In genomic region chr2:197265931-197266330, GRCh38 we compare ENCODE assay signal across 18 cellular contexts. TPM values are rescaled to one million over a fixed set of nuclear protein-coding genes. Genes with fewer than 3 reads are reported as not detected.
A peak's percentile ranks its signal among the peaks of the same experiment; 100 is the strongest.
DNase-seq lines count a peak whose midpoint lies in the region; ATAC-seq and TF ChIP-seq lines count a peak whose summit lies in the region.
"Had no signal": no experiment of that assay in that cellular context is flagged by ENCODE, and none has a peak within 500 bp of the region (broad histone marks: within the 10 kb centered on the region; RNA-seq: fewer than 3 reads in every experiment).

No MANE protein-coding gene starts in this region.

- peak; percentile 19 for DNase-seq in stimulated activated CD4-positive, alpha-beta T cell treated with anti-CD3 and anti-CD28 coated beads, Interleukin-2, amount 100 ng/mL, for 4 hours (ENCODE audit: low read depth)
- no peak for DNase-seq in stimulated activated CD4-positive, alpha-beta T cell treated with anti-CD3 and anti-CD28 coated beads, Interleukin-12 subunit alpha, Interleukin-12 subunit beta, amount 100 ng/mL, for 4 hours
- DNase-seq in activated T-helper 1 cell treated with anti-CD3 and anti-CD28 coated beads, Interleukin-12 subunit alpha, Interleukin-12 subunit beta, Interleukin-2, Interleukin-4 antibody, amounts not matched to agents 30 ng/mL and 10 ng/mL and 1 ng/mL, durations not matched to agents 14 hours and 24 hours and 36 hours (ENCODE audit: low spot score): no peak
- DNase-seq in iris pigment epithelial cell (ENCODE audit: low read depth) (peak; percentile 21), vagina (ENCODE audit: extremely low spot score in 2 of 2) (no peak), NCI-H226 (no peak), left lung (no peak), progenitor cell of endocrine pancreas (ENCODE audit: low spot score, unreplicated experiment) (no peak)
- DNase-seq: amygdala; Caco-2; cerebellar nuclear complex; effector CD8-positive, alpha-beta T cell; heart right ventricle; NCI-H526 treated with DMSO at 0.1 percent for 48 hours; posterior cingulate gyrus; Right ventricle myocardium superior; WERI-Rb-1 had no signal

- no peak for TF ChIP-seq POLR2A in vagina (IDR thresholded peaks at IDR 0.05)

- TF ChIP-seq CTCF in vagina (IDR thresholded peaks at IDR 0.05) (no peak), left lung (IDR thresholded peaks at IDR 0.05) (no peak), progenitor cell of endocrine pancreas (IDR thresholded peaks at IDR 0.05; ENCODE audit: unreplicated experiment) (no peak)

- peak overlapping the region; percentile 45 for H3K4me3 Mint-ChIP-seq in activated T-helper 1 cell treated with anti-CD3 and anti-CD28 coated beads, Interleukin-12 subunit alpha, Interleukin-12 subunit beta, Interleukin-2, Interleukin-4 antibody, amounts not matched to agents 30 ng/mL and 10 ng/mL and 1 ng/mL, durations not matched to agents 14 hours and 24 hours and 36 hours
- H3K4me3 Mint-ChIP-seq in progenitor cell of endocrine pancreas (ENCODE audit: low read depth): no peak overlapping the region

- H3K4me3 ChIP-seq in vagina (no peak overlapping the region), left lung (no peak overlapping the region)
- H3K4me3 ChIP-seq: heart right ventricle, lung had no signal

- H3K27me3 ChIP-seq in vagina: no peaks in the 10 kb centered on the region
- no peaks in the 10 kb centered on the region for H3K27me3 ChIP-seq in left lung
- H3K27me3 ChIP-seq: heart right ventricle had no signal

- peaks cover 36% of the 10 kb centered on the region for H3K36me3 Mint-ChIP-seq in activated T-helper 1 cell treated with anti-CD3 and anti-CD28 coated beads, Interleukin-12 subunit alpha, Interleukin-12 subunit beta, Interleukin-2, Interleukin-4 antibody, amounts not matched to agents 30 ng/mL and 10 ng/mL and 1 ng/mL, durations not matched to agents 14 hours and 24 hours and 36 hours (ENCODE audit: low read depth)
- H3K36me3 Mint-ChIP-seq in progenitor cell of endocrine pancreas (ENCODE audit: insufficient read depth): no peaks in the 10 kb centered on the region

- intact Hi-C loops in activated T-helper 1 cell treated with anti-CD3 and anti-CD28 coated beads, Interleukin-12 subunit alpha, Interleukin-12 subunit beta, Interleukin-2, Interleukin-4 antibody, amounts not matched to agents 30 ng/mL and 10 ng/mL and 1 ng/mL, durations not matched to agents 14 hours and 24 hours and 36 hours (cut with micrococcal nuclease): loop anchor here (1.0 kb wide), 1 partner anchor 27 kb away; no protein-coding TSS in a partner anchor
- intact Hi-C loops in vagina (cut with DNase I): no loop called here
- intact Hi-C loops in left lung (cut with DNase I): no loop called here

- no peaks in the 10 kb centered on the region for H3K9me3 Mint-ChIP-seq in activated T-helper 1 cell treated with anti-CD3 and anti-CD28 coated beads, Interleukin-12 subunit alpha, Interleukin-12 subunit beta, Interleukin-2, Interleukin-4 antibody, amounts not matched to agents 30 ng/mL and 10 ng/mL and 1 ng/mL, durations not matched to agents 14 hours and 24 hours and 36 hours
- H3K9me3 Mint-ChIP-seq in progenitor cell of endocrine pancreas (ENCODE audit: low read depth): no peaks in the 10 kb centered on the region

- peak overlapping the region; percentile 90 for H3K27ac Mint-ChIP-seq in activated T-helper 1 cell treated with anti-CD3 and anti-CD28 coated beads, Interleukin-12 subunit alpha, Interleukin-12 subunit beta, Interleukin-2, Interleukin-4 antibody, amounts not matched to agents 30 ng/mL and 10 ng/mL and 1 ng/mL, durations not matched to agents 14 hours and 24 hours and 36 hours
- no peak overlapping the region for H3K27ac Mint-ChIP-seq in progenitor cell of endocrine pancreas

- no peaks in the 10 kb centered on the region for H3K9me3 ChIP-seq in vagina
- H3K9me3 ChIP-seq in left lung: no peaks in the 10 kb centered on the region
- H3K9me3 ChIP-seq: Caco-2, heart right ventricle had no signal

- peaks cover 86% of the 10 kb centered on the region for H3K4me1 ChIP-seq in vagina
- H3K4me1 ChIP-seq in left lung: peaks cover 0 to 63% of the 10 kb centered on the region in 2 donors
- H3K4me1 ChIP-seq: Caco-2 had no signal

- peak overlapping the region; percentile 42 for H3K27ac ChIP-seq in vagina
- peak overlapping the region in 1 of 2 donors; percentile 42 for H3K27ac ChIP-seq in left lung
- H3K27ac ChIP-seq: WERI-Rb-1 had no signal

- H3K36me3 ChIP-seq in vagina (no peaks in the 10 kb centered on the region), left lung (no peaks in the 10 kb centered on the region)
- H3K36me3 ChIP-seq: heart right ventricle, WERI-Rb-1 had no signal

- peaks cover 96% of the 10 kb centered on the region for H3K4me1 Mint-ChIP-seq in activated T-helper 1 cell treated with anti-CD3 and anti-CD28 coated beads, Interleukin-12 subunit alpha, Interleukin-12 subunit beta, Interleukin-2, Interleukin-4 antibody, amounts not matched to agents 30 ng/mL and 10 ng/mL and 1 ng/mL, durations not matched to agents 14 hours and 24 hours and 36 hours (ENCODE audit: low read depth)
- no peaks in the 10 kb centered on the region for H3K4me1 Mint-ChIP-seq in progenitor cell of endocrine pancreas (ENCODE audit: low read depth)

- no peak for ATAC-seq in left lung
- ATAC-seq: heart right ventricle had no signal

- H3K27me3 Mint-ChIP-seq in activated T-helper 1 cell treated with anti-CD3 and anti-CD28 coated beads, Interleukin-12 subunit alpha, Interleukin-12 subunit beta, Interleukin-2, Interleukin-4 antibody, amounts not matched to agents 30 ng/mL and 10 ng/mL and 1 ng/mL, durations not matched to agents 14 hours and 24 hours and 36 hours (ENCODE audit: insufficient read depth): no peaks in the 10 kb centered on the region
- H3K27me3 Mint-ChIP-seq in progenitor cell of endocrine pancreas: no peaks in the 10 kb centered on the region

RNA-seq across cellular contexts. Expression of gene ANKRD44, which starts 44.6 kb away (rescaled TPM):
- total RNA-seq in activated T-helper 1 cell treated with anti-CD3 and anti-CD28 coated beads, Interleukin-12 subunit alpha, Interleukin-12 subunit beta, Interleukin-2, Interleukin-4 antibody, amounts not matched to agents 30 ng/mL and 10 ng/mL and 1 ng/mL, durations not matched to agents 14 hours and 24 hours and 36 hours: 153 and 159 TPM in 2 replicates
- total RNA-seq in vagina (46.4 TPM), left lung (10 to 100 TPM; 32.7 to 52.6 TPM), progenitor cell of endocrine pancreas (4.0 and 6.0 TPM in 2 replicates)

Comparison
In these comparisons a context has a peak if more than half of its experiments do, and no peak if none do; other contexts are left out.
1. DNase-seq: peak in stimulated activated CD4-positive, alpha-beta T cell treated with anti-CD3 and anti-CD28 coated beads, Interleukin-2, amount 100 ng/mL, for 4 hours (single experiment) and iris pigment epithelial cell (single experiment); none in stimulated activated CD4-positive, alpha-beta T cell treated with anti-CD3 and anti-CD28 coated beads, Interleukin-12 subunit alpha, Interleukin-12 subunit beta, amount 100 ng/mL, for 4 hours (single experiment), activated T-helper 1 cell treated with anti-CD3 and anti-CD28 coated beads, Interleukin-12 subunit alpha, Interleukin-12 subunit beta, Interleukin-2, Interleukin-4 antibody, amounts not matched to agents 30 ng/mL and 10 ng/mL and 1 ng/mL, durations not matched to agents 14 hours and 24 hours and 36 hours (single experiment), vagina (0 of 2), NCI-H226 (single experiment), left lung (0 of 2) and progenitor cell of endocrine pancreas (single experiment).